ENCODE assay signal across 1 cellular context in genomic region chr5:122120957-122121356, GRCh38.
TF ChIP-seq lines count a peak whose summit lies in the region.

No MANE protein-coding gene starts in this region.

TF ChIP-seq in K562, 482 proteins besides CTCF, POLR2A, EP300 and RAD21:
- TF ChIP-seq CEBPB (tag; IDR thresholded peaks at IDR 0.05) (peak; percentile 82), FOSL1 (tag; conservative IDR thresholded peaks at IDR 0.05) (peak; percentile 78), ARID1B (IDR thresholded peaks at IDR 0.05) (peak; percentile 15; the same call in 1 of the 2 replicates), JUN (IDR thresholded peaks at IDR 0.05; ENCODE audit: borderline replicate concordance, low read depth, low read length) (peak; percentile 53; the same call in 1 of the 2 replicates), JUN (CRISPR knock-in tag; IDR thresholded peaks at IDR 0.05; ENCODE audit: borderline replicate concordance) (no peak), ATF3 (IDR thresholded peaks at IDR 0.05) (peak; percentile 73), ATF3 (CRISPR knock-in tag; conservative IDR thresholded peaks at IDR 0.05) (no peak), SMARCE1 (IDR thresholded peaks at IDR 0.05) (no peak), ZNF134 (CRISPR knock-in tag; conservative IDR thresholded peaks at IDR 0.05) (no peak), ZNF23 (CRISPR knock-in tag; IDR thresholded peaks at IDR 0.05) (no peak), DPF2 (IDR thresholded peaks at IDR 0.05) (peak; percentile 49), CBFA2T3 (IDR thresholded peaks at IDR 0.05) (0 out of 2 replicates have a peak, but pooled peaks have one; percentile 19), CEBPG (CRISPR knock-in tag; IDR thresholded peaks at IDR 0.05) (peak; percentile 60), CEBPG (tag; conservative IDR thresholded peaks at IDR 0.05 in 1 of 2, IDR thresholded peaks at IDR 0.05 in 1 of 2) (0 out of 4 replicates have a peak, but pooled peaks of 1 of the 2 experiments have one; percentile 25), MEIS2 (IDR thresholded peaks at IDR 0.05; ENCODE audit: partially characterized antibody) (peak; percentile 12), CCNT2 (IDR thresholded peaks at IDR 0.05; ENCODE audit: borderline replicate concordance, extremely low read depth, insufficient read length, low read depth, low read length) (no peak)
